ENCODE assay signal across 1 cellular context in genomic region chr19:17772172-17772571, GRCh38.
TF ChIP-seq lines count a peak whose summit lies in the region.

No MANE protein-coding gene starts in this region.

TF ChIP-seq in HCT116, 20 proteins besides CTCF, POLR2A, EP300 and RAD21 (continued from another document):
- TF ChIP-seq CBX3 (IDR thresholded peaks at IDR 0.05; ENCODE audit: low read depth) (no peak), MAX (IDR thresholded peaks at IDR 0.05) (no peak), REST (IDR thresholded peaks at IDR 0.05; ENCODE audit: low read depth) (no peak)
TF ChIP-seq in HCT116: peak in this region for 0.
